Comparison of ENCODE assay signal across 8 cellular contexts in the genomic region with DNA sequence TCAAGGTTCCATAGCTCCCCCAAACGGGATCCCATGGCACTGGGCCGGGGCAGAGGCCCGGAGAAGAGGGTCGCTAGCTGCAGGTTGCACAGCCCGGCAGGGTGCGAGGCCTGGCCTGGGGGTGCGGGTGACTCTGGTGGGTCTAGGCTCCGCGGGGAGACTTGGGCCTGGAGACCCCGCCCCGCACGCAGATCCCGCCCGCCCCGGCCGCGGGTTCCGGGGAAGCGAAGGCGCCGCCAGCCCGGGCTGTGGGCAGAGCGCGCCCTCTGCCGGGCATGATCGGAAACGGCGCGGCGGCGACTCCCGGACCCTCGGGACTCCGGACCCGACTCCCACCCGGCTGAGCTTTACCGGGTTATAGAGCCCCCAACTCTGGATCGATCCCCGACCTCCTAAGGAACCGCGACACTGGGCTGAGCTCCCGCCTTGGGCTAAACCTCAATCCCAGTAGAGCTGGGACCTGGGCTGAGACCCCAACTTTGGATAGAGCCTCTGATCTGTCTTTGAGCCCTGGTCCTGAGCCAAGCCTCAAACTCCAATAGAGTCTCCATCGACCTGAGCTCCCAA. TPM values are rescaled to one million over a fixed set of nuclear protein-coding genes. Genes with fewer than 3 reads are reported as not detected.
DNase-seq lines count a peak whose midpoint lies in the region; ATAC-seq and TF ChIP-seq lines count a peak whose summit lies in the region.

No MANE protein-coding gene starts in this region.

- 1% methylated on average over 18 to 43 of the region's 43 CpGs for WGBS in lung, 2 donors

- TF ChIP-seq CTCF in lung (IDR thresholded peaks at IDR 0.05; ENCODE audit: control extremely low read depth, extremely low read depth): peak; percentile 71

- H3K27me3 ChIP-seq in duodenal mucosa (ENCODE audit: control insufficient read depth in 1 of 2, insufficient read depth in 2 of 2, low read length in 2 of 2) (peaks cover 0 to 2% of the 10 kb centered on the region in 2 donors), lung (ENCODE audit: control insufficient read depth, insufficient read depth) (no peaks in the 10 kb centered on the region)

- ATAC-seq in lung (ENCODE audit: insufficient read depth, low FRiP score): peak; percentile 35

- H3K4me1 ChIP-seq in duodenal mucosa (ENCODE audit: control insufficient read depth in 1 of 2, insufficient read depth in 2 of 2, low read length in 2 of 2): peaks cover 7 to 30% of the 10 kb centered on the region in 2 donors
- peaks cover 0 to 9% of the 10 kb centered on the region in 2 donors for H3K4me1 ChIP-seq in lung (ENCODE audit: control insufficient read depth in 2 of 2, insufficient read depth in 2 of 2, low read length in 2 of 2)

- H3K4me3 ChIP-seq in duodenal mucosa (ENCODE audit: low read depth in 1 of 2, low read length in 2 of 2) (peak overlapping the region; percentile 69 to 73), lung (peak overlapping the region; percentile 45)

- no peaks in the 10 kb centered on the region for H3K9me3 ChIP-seq in duodenal mucosa (ENCODE audit: control insufficient read depth in 1 of 2, low read length in 2 of 2)
- no peaks in the 10 kb centered on the region for H3K9me3 ChIP-seq in lung (ENCODE audit: control insufficient read depth in 2 of 2, insufficient read depth in 1 of 2, low read length in 1 of 2)

- no peak overlapping the region for H3K27ac ChIP-seq in duodenal mucosa (ENCODE audit: low read depth, low read length)
- peak overlapping the region in 1 of 2 donors; percentile 52 for H3K27ac ChIP-seq in lung (ENCODE audit: low read depth in 1 of 2, low read length in 1 of 2)

- H3K36me3 ChIP-seq in duodenal mucosa (ENCODE audit: control insufficient read depth in 1 of 2, insufficient read depth in 2 of 2, low read length in 2 of 2) (no peaks in the 10 kb centered on the region), lung (ENCODE audit: control insufficient read depth in 2 of 2, insufficient read depth in 2 of 2, low read length in 2 of 2) (peaks cover 0 to 2% of the 10 kb centered on the region in 2 donors)

- peak; percentile 12 for DNase-seq in DMS153 treated with DMSO at 0.1 percent for 48 hours (lab: John Stamatoyannopoulos, UW; ENCODE audit: unreplicated experiment)
- DNase-seq in DMS153 (lab: John Stamatoyannopoulos, UW): no peak
- DNase-seq in NCI-H2171 treated with DMSO at 0.1 percent for 48 hours (lab: John Stamatoyannopoulos, UW): peak; percentile 65
- peak; percentile 71 for DNase-seq in activated CD4-positive, alpha-beta T cell treated with anti-CD3 and anti-CD28 coated beads, Interleukin-2, amount 50 U/mL, for 1 hour
- DNase-seq in lung (ENCODE audit: low spot score): peak; percentile 59
- DNase-seq in stimulated activated CD4-positive, alpha-beta T cell treated with anti-CD3 and anti-CD28 coated beads, TNF-alpha, amount 100 ng/mL, for 48 hours (ENCODE audit: low read depth in 3 of 3): peak; percentile 51 to 73 (median 65)
- no peak for DNase-seq in GOT3 (lab: John Stamatoyannopoulos, UW)

- peak overlapping the region; percentile 50 to 69 for H3K9ac ChIP-seq in duodenal mucosa (ENCODE audit: low read depth in 1 of 2, low read length in 2 of 2)

RNA-seq across cellular contexts. Expression of gene TNFAIP8L1, which starts 3.1 kb away (rescaled TPM):
- 10 to 100 TPM; 18.5 to 22.0 TPM for total RNA-seq in lung
- polyA plus RNA-seq in lung: 10 to 100 TPM; 12.1 to 12.9 TPM

RNA-seq across cellular contexts. Expression of gene MYDGF, which starts 33.9 kb away (rescaled TPM):
- 100 to 1,000 TPM in 1 of 2 donors, 10 to 100 TPM in 1; 70.4 to 157 TPM for total RNA-seq in lung
- 100 to 1,000 TPM; 127 to 280 TPM for polyA plus RNA-seq in lung

Comparison
In these comparisons a context has a peak if more than half of its experiments do, and no peak if none do; other contexts are left out.
1. DNase-seq: peak in DMS153 treated with DMSO at 0.1 percent for 48 hours (single experiment), NCI-H2171 treated with DMSO at 0.1 percent for 48 hours (single experiment), activated CD4-positive, alpha-beta T cell treated with anti-CD3 and anti-CD28 coated beads, Interleukin-2, amount 50 U/mL, for 1 hour (single experiment), lung (single experiment) and stimulated activated CD4-positive, alpha-beta T cell treated with anti-CD3 and anti-CD28 coated beads, TNF-alpha, amount 100 ng/mL, for 48 hours (3 of 3); none in DMS153 (single experiment) and GOT3 (single experiment).